In genomic region chr2:211405036-211405435, GRCh38 we compare ENCODE assay signal across 7 cellular contexts.
"Had no signal": no experiment of that assay in that cellular context is flagged by ENCODE, and none has a peak within 500 bp of the region (broad histone marks: within the 10 kb centered on the region; RNA-seq: fewer than 3 reads in every experiment).

No MANE protein-coding gene starts in this region.

- FAIRE-seq: H1, H54, HTR-8/SVneo, K562 had no signal

- ATAC-seq: GM23338, K562 had no signal

- H3K4me3 ChIP-seq: GM23338, K562 had no signal

- DNase-seq: H9, KG1 had no signal

- H3K27ac Mint-ChIP-seq: GM23338, H9 had no signal

- H3K4me3 Mint-ChIP-seq: GM23338, H9 had no signal

- H3K9me3 Mint-ChIP-seq: GM23338, H9 had no signal

- H3K4me2 ChIP-seq: GM23338 had no signal
